ENCODE assay signal across 25 cellular contexts in the genomic region with DNA sequence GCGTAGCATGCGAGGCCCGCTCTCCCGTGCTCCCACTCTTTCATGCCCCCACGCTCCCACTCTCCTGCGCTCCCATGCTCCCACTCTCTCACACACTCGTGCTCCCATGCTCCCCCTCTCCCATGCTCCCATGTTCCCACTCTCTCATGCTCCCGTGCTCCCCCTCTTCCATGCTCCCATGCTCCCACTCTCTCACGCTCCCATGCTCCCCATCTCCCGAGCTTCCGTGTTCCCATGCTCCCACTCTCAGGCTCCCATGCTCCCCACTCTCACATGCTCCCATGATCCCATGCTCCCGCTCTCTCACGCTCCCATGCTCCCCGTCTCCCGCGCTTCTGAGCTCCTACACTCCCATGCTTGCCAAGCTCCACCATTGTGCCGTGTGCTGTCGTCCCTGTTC.
DNase-seq lines count a peak whose midpoint lies in the region; ATAC-seq, FAIRE-seq and TF ChIP-seq lines count a peak whose summit lies in the region.
"Had no signal": no experiment of that assay in that cellular context is flagged by ENCODE, and none has a peak within 500 bp of the region (broad histone marks: within the 10 kb centered on the region; RNA-seq: fewer than 3 reads in every experiment).

No MANE protein-coding gene starts in this region.

- no peak for FAIRE-seq in kidney (lab: Jason Lieb, UNC)
- FAIRE-seq: GM12878, RCC 7860 had no signal

- POLR2A ChIA-PET in RWPE1 (lab: Yijun Ruan, JAX; ENCODE audit: low non-redundant PET): no interaction called here

- TF ChIP-seq POLR2A in stomach (IDR thresholded peaks at IDR 0.05): no peak
- TF ChIP-seq POLR2A in transverse colon (IDR thresholded peaks at IDR 0.05): no peak

- no peak overlapping the region for H3K4me3 ChIP-seq in kidney (ENCODE audit: low read length in 2 of 2)
- H3K4me3 ChIP-seq in stomach: no peak overlapping the region
- H3K4me3 ChIP-seq in transverse colon: no peak overlapping the region
- H3K4me3 ChIP-seq: BLaER1 treated with 17β-estradiol and CSF1 and Interleukin-3, amounts not matched to agents 10 nM and 100 nM; GM12878 had no signal

- H3K4me1 ChIP-seq in kidney (ENCODE audit: control insufficient read depth in 1 of 2, insufficient read depth in 1 of 2, low read depth in 1 of 2, low read length in 2 of 2) (peaks cover 9 to 11% of the 10 kb centered on the region in 2 donors), stomach (peaks cover 24 to 52% (median 38%) of the 10 kb centered on the region in 4 donors), transverse colon (peaks cover 5 to 21% (median 12%) of the 10 kb centered on the region in 4 donors)
- H3K4me1 ChIP-seq: Caco-2 had no signal

- H3K36me3 ChIP-seq in kidney (ENCODE audit: control insufficient read depth in 1 of 2, insufficient read depth in 2 of 2, low read length in 2 of 2) (no peaks in the 10 kb centered on the region), stomach (peaks cover 0 to 4% (median 1%) of the 10 kb centered on the region in 4 donors), transverse colon (no peaks in the 10 kb centered on the region)

- intact Hi-C loops in kidney (cut with DNase I) (no loop called here), stomach (cut with DNase I; ENCODE audit: low total_unique reads) (no loop called here), transverse colon (cut with DNase I; ENCODE audit: low total_unique reads) (no loop called here)

- H3K4me3 Mint-ChIP-seq in activated CD8-positive, alpha-beta memory T cell treated with anti-CD3 and anti-CD28 coated beads, Interleukin-2, amount 10 ng/mL, durations not matched to agents 7 days and 5 days: no peak overlapping the region
- H3K4me3 Mint-ChIP-seq in T-helper 17 cell: no peak overlapping the region
- H3K4me3 Mint-ChIP-seq: CD4-positive, alpha-beta memory T cell had no signal

- no peaks in the 10 kb centered on the region for H3K4me1 Mint-ChIP-seq in activated CD8-positive, alpha-beta memory T cell treated with anti-CD3 and anti-CD28 coated beads, Interleukin-2, amount 10 ng/mL, durations not matched to agents 7 days and 5 days
- H3K4me1 Mint-ChIP-seq in T-helper 17 cell: peaks cover 5% of the 10 kb centered on the region
- H3K4me1 Mint-ChIP-seq: CD4-positive, alpha-beta memory T cell had no signal

- no peak overlapping the region for H3K27ac Mint-ChIP-seq in activated CD8-positive, alpha-beta memory T cell treated with anti-CD3 and anti-CD28 coated beads, Interleukin-2, amount 10 ng/mL, durations not matched to agents 7 days and 5 days
- H3K27ac Mint-ChIP-seq in T-helper 17 cell: peak overlapping the region; percentile 8

- TF ChIP-seq CTCF in kidney (IDR thresholded peaks at IDR 0.05; ENCODE audit: borderline replicate concordance, extremely low read depth, insufficient read depth) (no peak), stomach (IDR thresholded peaks at IDR 0.05) (no peak), RWPE1 (conservative IDR thresholded peaks at IDR 0.05; ENCODE audit: low read depth) (no peak), transverse colon (IDR thresholded peaks at IDR 0.05) (no peak)

- in situ Hi-C loops in transverse colon (cut with MboI; ENCODE audit: low pct_ligation_motif_present in 1 of 4, low pct_unique_long_range_greater_than_20kb in 1 of 4, low sequenced_read_pairs in 3 of 4): loop anchor here in 1 of 4 donors (25.0 kb wide), 1 partner anchor 593 kb away; no protein-coding TSS in a partner anchor

- CTCF ChIA-PET in activated CD8-positive, alpha-beta memory T cell treated with anti-CD3 and anti-CD28 coated beads, Interleukin-2, amount 10 ng/mL, durations not matched to agents 7 days and 5 days (lab: Charles Lee): interaction anchor here (0.9 to 2.1 kb wide), 3 partner anchors 14 to 880 kb away, joined by 3 to 14 read pairs (median 3); no protein-coding TSS in a partner anchor
- CTCF ChIA-PET in RWPE1 (lab: Yijun Ruan, JAX): interaction anchor here (0.8 kb wide), 1 partner anchor 12 kb away, joined by 4 read pairs; no protein-coding TSS in a partner anchor

- H3K27me3 Mint-ChIP-seq in activated CD8-positive, alpha-beta memory T cell treated with anti-CD3 and anti-CD28 coated beads, Interleukin-2, amount 10 ng/mL, durations not matched to agents 7 days and 5 days: no peaks in the 10 kb centered on the region
- H3K27me3 Mint-ChIP-seq in T-helper 17 cell: no peaks in the 10 kb centered on the region
- H3K27me3 Mint-ChIP-seq: CD4-positive, alpha-beta memory T cell had no signal

- TF ChIP-seq EP300 in stomach (IDR thresholded peaks at IDR 0.05): no peak
- no peak for TF ChIP-seq EP300 in transverse colon (IDR thresholded peaks at IDR 0.05; ENCODE audit: low read depth)

- DNase-seq in activated CD8-positive, alpha-beta memory T cell treated with anti-CD3 and anti-CD28 coated beads, Interleukin-2, amount 10 ng/mL, durations not matched to agents 7 days and 5 days: peak; percentile 26
- no peak for DNase-seq in activated CD8-positive, alpha-beta memory T cell treated with anti-CD3 and anti-CD28 coated beads, Interleukin-2, amount 50 U/mL, for 48 hours
- DNase-seq in T-helper 17 cell (no peak), kidney (peak; percentile 46), stomach (peak; percentile 5), RWPE1 (ENCODE audit: low spot score) (no peak), transverse colon (no peak)
- DNase-seq: 8988T; Caco-2; CD4-positive, alpha-beta memory T cell; DMS 273 treated with DMSO at 0.1 percent for 48 hours; DMS79 treated with DMSO at 0.1 percent for 48 hours; HCEC 1CT; MM.1S; NCI-H1048; NCI-H1417 treated with DMSO at 0.1 percent for 48 hours; NCI-H187; NCI-H446; NCI-H526; OCI-M1; Right ventricle myocardium superior had no signal

- no peak overlapping the region for H3K9ac ChIP-seq in kidney (ENCODE audit: low read length in 2 of 2)
- H3K9ac ChIP-seq: BLaER1 treated with 17β-estradiol and CSF1 and Interleukin-3, amounts not matched to agents 10 nM and 100 nM had no signal

- no peak overlapping the region for H3K27ac ChIP-seq in kidney (ENCODE audit: low read depth in 2 of 2, low read length in 2 of 2)
- H3K27ac ChIP-seq in stomach: no peak overlapping the region
- H3K27ac ChIP-seq in RWPE1: no peak overlapping the region
- no peak overlapping the region for H3K27ac ChIP-seq in transverse colon
- H3K27ac ChIP-seq: BLaER1 treated with 17β-estradiol and CSF1 and Interleukin-3, amounts not matched to agents 10 nM and 100 nM had no signal

- H3K27me3 ChIP-seq in stomach (no peaks in the 10 kb centered on the region), transverse colon (no peaks in the 10 kb centered on the region)
- H3K27me3 ChIP-seq: BLaER1 treated with 17β-estradiol and CSF1 and Interleukin-3, amounts not matched to agents 10 nM and 100 nM had no signal

- WGBS in stomach, 5 donors: 96 to 97% (median 97%) methylated on average over 18 of the region's 18 CpGs
- WGBS in transverse colon (ENCODE audit: low coverage in 1 of 2), 2 donors: 96% methylated on average over 12 to 18 of the region's 18 CpGs

- H3K9me3 ChIP-seq in T-helper 17 cell (ENCODE audit: control insufficient read depth, low read length, poor library complexity, severe bottlenecking): no peaks in the 10 kb centered on the region
- H3K9me3 ChIP-seq in kidney (ENCODE audit: control insufficient read depth in 1 of 2, low read length in 2 of 2): no peaks in the 10 kb centered on the region
- no peaks in the 10 kb centered on the region for H3K9me3 ChIP-seq in stomach
- no peaks in the 10 kb centered on the region for H3K9me3 ChIP-seq in transverse colon
- H3K9me3 ChIP-seq: BLaER1 treated with 17β-estradiol and CSF1 and Interleukin-3, amounts not matched to agents 10 nM and 100 nM; Caco-2 had no signal

- H3K9me3 Mint-ChIP-seq in activated CD8-positive, alpha-beta memory T cell treated with anti-CD3 and anti-CD28 coated beads, Interleukin-2, amount 10 ng/mL, durations not matched to agents 7 days and 5 days (ENCODE audit: low read depth): no peaks in the 10 kb centered on the region
- H3K9me3 Mint-ChIP-seq: CD4-positive, alpha-beta memory T cell had no signal

- ATAC-seq in activated CD8-positive, alpha-beta memory T cell treated with anti-CD3 and anti-CD28 coated beads, Interleukin-2, amount 10 ng/mL, durations not matched to agents 7 days and 5 days: no peak
- ATAC-seq in T-helper 17 cell: no peak
- ATAC-seq in GM18873 (IDR thresholded peaks at IDR 0.05; ENCODE audit: low FRiP score, unreplicated experiment): no peak
- ATAC-seq: GM12878 had no signal

- H3K36me3 Mint-ChIP-seq in activated CD8-positive, alpha-beta memory T cell treated with anti-CD3 and anti-CD28 coated beads, Interleukin-2, amount 10 ng/mL, durations not matched to agents 7 days and 5 days: no peaks in the 10 kb centered on the region
- peaks cover 2% of the 10 kb centered on the region for H3K36me3 Mint-ChIP-seq in T-helper 17 cell (ENCODE audit: low read depth)

Comparison
In these comparisons a context has a peak if more than half of its experiments do, and no peak if none do; other contexts are left out.
1. DNase-seq: peak in activated CD8-positive, alpha-beta memory T cell treated with anti-CD3 and anti-CD28 coated beads, Interleukin-2, amount 10 ng/mL, durations not matched to agents 7 days and 5 days (single experiment), kidney (single experiment) and stomach (single experiment); none in activated CD8-positive, alpha-beta memory T cell treated with anti-CD3 and anti-CD28 coated beads, Interleukin-2, amount 50 U/mL, for 48 hours (single experiment), T-helper 17 cell (0 of 3), RWPE1 (single experiment) and transverse colon (single experiment).